In genomic region chrX:130339408-130340222, GRCh38 we compare ENCODE assay signal across 8 cellular contexts. TPM values are rescaled to one million over a fixed set of nuclear protein-coding genes. Genes with fewer than 3 reads are reported as not detected.
DNase-seq lines count a peak whose midpoint lies in the region; ATAC-seq, FAIRE-seq and TF ChIP-seq lines count a peak whose summit lies in the region.

Gene SLC25A14, plus strand, starts transcription at chrX:130339919. Its CDS starts 360 bp downstream, at chrX:130340279.

- ATAC-seq in HG02588 (IDR thresholded peaks at IDR 0.05; ENCODE audit: unreplicated experiment) (peak; percentile 97), pancreas (peak; percentile 97 to 99 (median 98))

- H3K27ac ChIP-seq in pancreas (peak within 1 kb of the TSS in 2 of 4 donors; percentile 17 to 46), tibial nerve (peak within 1 kb of the TSS in 2 of 4 donors; percentile 60 to 72)

- DNase-seq in NCI-H1048 (lab: John Stamatoyannopoulos, UW) (peak; percentile 24), SKM-1 (lab: John Stamatoyannopoulos, UW; ENCODE audit: unreplicated experiment) (peak; percentile 23), head of caudate nucleus (peak; percentile 35 to 86 (median 69)), pancreas (peak; percentile 66 to 86 (median 72)), tibial nerve (ENCODE audit: low spot score in 2 of 2) (peak; percentile 33 to 40)

- H3K27ac Mint-ChIP-seq in activated naive CD4-positive, alpha-beta T cell treated with anti-CD3 and anti-CD28 coated beads, Interleukin-2, amount 50 U/mL, for 24 hours, result peak within 1 kb of the TSS; percentile 79

- TF ChIP-seq POLR2A in GM10847 (IDR thresholded peaks at IDR 0.05; ENCODE audit: extremely low read depth, insufficient read length) (peak; percentile 52), tibial nerve (IDR thresholded peaks at IDR 0.05) (no peak)

- WGBS in pancreas, 2 donors, result 0 to 33% methylated on average over 54 to 55 of the region's 55 CpGs
- 0 to 38% methylated on average over 35 to 55 of the region's 55 CpGs for WGBS in tibial nerve, 2 donors

- H3K9me3 ChIP-seq in pancreas (no peaks in the 10 kb centered on the region), tibial nerve (no peaks in the 10 kb centered on the region)

- H3K27me3 ChIP-seq in pancreas, result no peaks in the 10 kb centered on the region
- no peaks in the 10 kb centered on the region for H3K27me3 ChIP-seq in tibial nerve

- intact Hi-C loops in head of caudate nucleus (cut with DNase I) (no loop called here), pancreas (cut with DNase I) (no loop called here)

- H3K4me1 ChIP-seq in pancreas (no peaks in the 10 kb centered on the region), tibial nerve (peaks cover 0 to 16% (median 0%) of the 10 kb centered on the region in 4 donors)

- H3K4me3 ChIP-seq in pancreas (peak within 1 kb of the TSS; percentile 41 to 67 (median 52)), tibial nerve (peak within 1 kb of the TSS; percentile 53 to 76 (median 61))

- peak within 1 kb of the TSS; percentile 88 for H3K4me3 Mint-ChIP-seq in activated naive CD4-positive, alpha-beta T cell treated with anti-CD3 and anti-CD28 coated beads, Interleukin-2, amount 50 U/mL, for 24 hours

- peaks cover 24% of the 10 kb centered on the region for H3K4me1 Mint-ChIP-seq in activated naive CD4-positive, alpha-beta T cell treated with anti-CD3 and anti-CD28 coated beads, Interleukin-2, amount 50 U/mL, for 24 hours

- peak in 1 of 2 donors; percentile 51 for TF ChIP-seq EP300 in tibial nerve (IDR thresholded peaks at IDR 0.05)

- no peak for TF ChIP-seq CTCF in pancreas (IDR thresholded peaks at IDR 0.05)
- no peak for TF ChIP-seq CTCF in tibial nerve (IDR thresholded peaks at IDR 0.05)

- H3K36me3 ChIP-seq in pancreas, result no peaks in the 10 kb centered on the region
- H3K36me3 ChIP-seq in tibial nerve, result no peaks in the 10 kb centered on the region

- no peak for FAIRE-seq in pancreas (lab: Jason Lieb, UNC)

- no peaks in the 10 kb centered on the region for H3K27me3 Mint-ChIP-seq in activated naive CD4-positive, alpha-beta T cell treated with anti-CD3 and anti-CD28 coated beads, Interleukin-2, amount 50 U/mL, for 24 hours

- H3K36me3 Mint-ChIP-seq in activated naive CD4-positive, alpha-beta T cell treated with anti-CD3 and anti-CD28 coated beads, Interleukin-2, amount 50 U/mL, for 24 hours, result no peaks in the 10 kb centered on the region

- H3K9me3 Mint-ChIP-seq in activated naive CD4-positive, alpha-beta T cell treated with anti-CD3 and anti-CD28 coated beads, Interleukin-2, amount 50 U/mL, for 24 hours, result no peaks in the 10 kb centered on the region

RNA-seq across cellular contexts. Expression of gene SLC25A14, which starts in this region (rescaled TPM):
- total RNA-seq in pancreas (10 to 100 TPM in 1 of 6 donors, 1 to 10 TPM in 5; 4.5 to 11.3 (median 6.6) TPM), tibial nerve (10 to 100 TPM in 3 of 4 donors, 1 to 10 TPM in 1; 6.5 to 22.2 (median 20.4) TPM)
- 10 to 100 TPM; 15.1 to 37.1 TPM for polyA plus RNA-seq in pancreas
